Comparison of ENCODE assay signal across 15 cellular contexts in the genomic region with DNA sequence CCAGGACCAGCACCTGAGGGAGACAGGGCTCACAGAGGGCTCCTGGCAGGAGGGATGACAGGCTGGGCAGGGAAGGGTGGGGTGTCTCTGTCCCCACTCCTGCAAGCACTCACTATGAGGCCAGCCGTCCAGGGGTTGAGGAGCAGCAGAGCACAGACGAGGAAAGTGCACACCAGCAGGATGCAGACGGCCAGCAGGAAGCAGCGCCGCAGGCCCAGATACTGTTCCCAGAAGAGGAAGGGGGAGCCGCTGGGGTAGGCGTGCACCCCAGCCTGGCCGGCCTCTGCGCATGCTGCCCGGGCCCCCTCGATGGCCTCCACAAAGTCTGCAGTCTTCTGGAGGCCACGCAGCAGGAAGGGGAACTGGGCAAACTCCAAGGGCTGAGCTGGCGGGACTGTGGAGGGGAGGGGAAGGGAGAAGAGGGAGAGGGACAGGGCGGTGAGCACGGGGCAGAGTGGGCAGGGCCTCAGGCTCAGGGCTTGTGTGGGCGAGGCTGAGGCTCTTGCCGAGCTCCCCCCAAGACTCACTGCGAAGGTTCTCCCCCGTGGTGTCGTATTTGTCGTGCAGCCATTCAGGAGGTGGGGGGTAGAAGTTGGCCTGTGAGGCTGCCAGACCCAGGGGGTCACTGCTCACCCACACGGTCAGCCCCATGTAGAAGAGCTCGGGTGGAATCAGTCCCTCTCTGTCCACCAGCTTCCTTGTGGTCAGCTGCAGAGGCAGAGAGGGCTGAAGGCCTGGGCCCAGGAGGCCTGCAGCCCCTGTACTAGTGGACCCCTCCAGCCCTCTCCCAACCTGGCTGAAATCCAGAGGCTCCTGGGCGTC. TPM values are rescaled to one million over a fixed set of nuclear protein-coding genes. Genes with fewer than 3 reads are reported as not detected.
A peak's percentile ranks its signal among the peaks of the same experiment; 100 is the strongest.
DNase-seq lines count a peak whose midpoint lies in the region; ATAC-seq, FAIRE-seq and TF ChIP-seq lines count a peak whose summit lies in the region.
"Had no signal": no experiment of that assay in that cellular context is flagged by ENCODE, and none has a peak within 500 bp of the region (broad histone marks: within the 10 kb centered on the region; RNA-seq: fewer than 3 reads in every experiment).

No MANE protein-coding gene starts in this region.

- H3K27me3 ChIP-seq in H9 (ENCODE audit: insufficient read depth, low read length) (no peaks in the 10 kb centered on the region), left ventricle myocardium inferior (ENCODE audit: low read depth) (no peaks in the 10 kb centered on the region), sigmoid colon (no peaks in the 10 kb centered on the region)
- H3K27me3 ChIP-seq: brain microvascular endothelial cell, thyroid gland had no signal

- no peak for TF ChIP-seq EP300 in sigmoid colon (IDR thresholded peaks at IDR 0.05)

- H3K27me3 Mint-ChIP-seq in H9 (ENCODE audit: low read depth), result no peaks in the 10 kb centered on the region; the same call in 1 of the 2 replicates
- no peaks in the 10 kb centered on the region for H3K27me3 Mint-ChIP-seq in WTC11 (ENCODE audit: low read depth)
- no peaks in the 10 kb centered on the region for H3K27me3 Mint-ChIP-seq in MCF 10A (ENCODE audit: insufficient read depth, unreplicated experiment)

- H3K4me2 ChIP-seq in H9 (ENCODE audit: insufficient read depth, insufficient read length, low read length), result no peak overlapping the region

- H2BK15ac ChIP-seq in H9 (ENCODE audit: low read depth, low read length), result no peak overlapping the region

- H3K79me1 ChIP-seq in H9 (ENCODE audit: insufficient read depth, low read depth, low read length, poor library complexity, severe bottlenecking), result no peaks in the 10 kb centered on the region

- no peak overlapping the region for H3K9ac ChIP-seq in H9 (ENCODE audit: extremely low read depth, insufficient read length, low read length)

- BruUV-seq in MCF 10A (replicated peaks; lab: Mats Ljungman, UMichigan), result no TSS peak

- H3K4me1 Mint-ChIP-seq in H9 (peaks cover 6 to 12% of the 10 kb centered on the region in 2 experiments), WTC11 (peaks cover 8% of the 10 kb centered on the region), MCF 10A (ENCODE audit: insufficient read depth, unreplicated experiment) (no peaks in the 10 kb centered on the region)

- no peaks in the 10 kb centered on the region for H4K20me1 ChIP-seq in H9 (ENCODE audit: control insufficient read depth, insufficient read depth, insufficient read length)

- TF ChIP-seq POLR2A in sigmoid colon (IDR thresholded peaks at IDR 0.05), result no peak

- POLR2A ChIA-PET in WTC11 (lab: Charles Lee) (interaction anchor here (1.5 kb wide), 1 partner anchor 13 kb away, joined by 3 read pairs; no protein-coding TSS in a partner anchor), MCF 10A (lab: Yijun Ruan, JAX) (interaction anchor here (0.7 to 0.8 kb wide), 2 partner anchors 11 to 51 kb away, joined by 3 read pairs; a partner anchor contains a TSS)

- H2AK5ac ChIP-seq in H9 (ENCODE audit: insufficient read length, low read length), result no peak overlapping the region

- H3K9me3 ChIP-seq in H9 (ENCODE audit: control insufficient read depth, low read depth, low read length) (no peaks in the 10 kb centered on the region), left ventricle myocardium inferior (replicated peaks) (no peaks in the 10 kb centered on the region), sigmoid colon (no peaks in the 10 kb centered on the region)
- H3K9me3 ChIP-seq: Caco-2, thyroid gland had no signal

- H3K18ac ChIP-seq in H9 (ENCODE audit: insufficient read length, low read depth, low read length), result no peak overlapping the region

- no peaks in the 10 kb centered on the region for H3K36me3 ChIP-seq in left ventricle myocardium inferior
- peaks cover 0 to 3% (median 0%) of the 10 kb centered on the region in 4 donors for H3K36me3 ChIP-seq in sigmoid colon
- H3K36me3 ChIP-seq: brain microvascular endothelial cell, thyroid gland had no signal

- H3K27ac ChIP-seq in H9 (ENCODE audit: insufficient read length, low read depth, low read length), result no peak overlapping the region
- H3K27ac ChIP-seq in left ventricle myocardium inferior (replicated peaks), result peak overlapping the region; percentile 59
- H3K27ac ChIP-seq in sigmoid colon, result peak overlapping the region in 1 of 4 donors; percentile 25
- H3K27ac ChIP-seq: brain microvascular endothelial cell, SK-N-MC had no signal

- H4K8ac ChIP-seq in H9 (replicated peaks; ENCODE audit: insufficient read length, low read depth, low read length), result no peak overlapping the region

- FAIRE-seq in urothelium cell line (lab: Jason Lieb, UNC), result no peak

- no peaks in the 10 kb centered on the region for H3K79me2 ChIP-seq in H9 (ENCODE audit: insufficient read depth, low read length)

- H3K9me3 Mint-ChIP-seq in H9 (no peaks in the 10 kb centered on the region), WTC11 (no peaks in the 10 kb centered on the region), MCF 10A (ENCODE audit: unreplicated experiment) (no peaks in the 10 kb centered on the region)
- H3K9me3 Mint-ChIP-seq: naive B cell had no signal

- H3K4me1 ChIP-seq in H9 (ENCODE audit: insufficient read depth, low read length) (no peaks in the 10 kb centered on the region), left ventricle myocardium inferior (peaks cover 7% of the 10 kb centered on the region), sigmoid colon (no peaks in the 10 kb centered on the region)
- H3K4me1 ChIP-seq: Caco-2 had no signal

- no peak overlapping the region for H3K4ac ChIP-seq in H9 (ENCODE audit: low read depth, low read length)

- no CpG with 5 or more reads among the region's 24 CpGs for WGBS in H9 (ENCODE audit: extremely low coverage, insufficient read length, low lambda C conversion rate)
- 47 to 54% methylated on average over 24 of the region's 24 CpGs for WGBS in sigmoid colon, 2 donors

- no peak overlapping the region for H4K91ac ChIP-seq in H9 (ENCODE audit: insufficient read length, low read depth, low read length)

- ATAC-seq in WTC11, result peak; percentile 20

- no peak overlapping the region for H2BK5ac ChIP-seq in H9 (ENCODE audit: insufficient read length, low read length)

- no peak overlapping the region for H3K56ac ChIP-seq in H9 (ENCODE audit: insufficient read length, low read depth, low read length)

- H3T11ph ChIP-seq in H9 (ENCODE audit: low read length), result no peak overlapping the region

- H3K14ac ChIP-seq in H9 (ENCODE audit: insufficient read depth, low read length), result no peak overlapping the region

- TF ChIP-seq CTCF in H9 (conservative IDR thresholded peaks at IDR 0.05) (no peak), WTC11 (IDR thresholded peaks at IDR 0.05) (no peak), left ventricle myocardium inferior (IDR thresholded peaks at IDR 0.05; ENCODE audit: borderline replicate concordance) (no peak), sigmoid colon (IDR thresholded peaks at IDR 0.05) (no peak), MCF 10A (IDR thresholded peaks at IDR 0.05; ENCODE audit: unreplicated experiment) (no peak)

- H2BK120ac ChIP-seq in H9 (ENCODE audit: low read depth, low read length, poor library complexity, severe bottlenecking), result no peak overlapping the region

- H3K27ac Mint-ChIP-seq in H9 (peak overlapping the region in 1 of 3 experiments; percentile 77; a peak in 1 of 7 replicates), WTC11 (no peak overlapping the region), MCF 10A (ENCODE audit: low read depth, unreplicated experiment) (no peak overlapping the region)

- H3K36me3 Mint-ChIP-seq in H9 (ENCODE audit: insufficient read depth in 1 of 3, low read depth in 3 of 3) (no peaks in the 10 kb centered on the region), WTC11 (no peaks in the 10 kb centered on the region), MCF 10A (ENCODE audit: insufficient read depth, unreplicated experiment) (peaks cover 13% of the 10 kb centered on the region)
- H3K36me3 Mint-ChIP-seq: naive B cell had no signal

- no peak overlapping the region for H4K5ac ChIP-seq in H9 (ENCODE audit: insufficient read length, low read depth, low read length)

- CTCF ChIA-PET in WTC11 (lab: Charles Lee), result interaction anchor here (0.8 to 3.6 kb wide), 15 partner anchors 9 to 474 kb away, joined by 3 to 15 read pairs (median 4); a partner anchor contains a TSS
- CTCF ChIA-PET in MCF 10A (lab: Yijun Ruan, JAX), result interaction anchor here (0.5 to 1.6 kb wide), 6 partner anchors 9 to 665 kb away, joined by 3 read pairs; a partner anchor contains a TSS

- H2BK12ac ChIP-seq in H9 (ENCODE audit: insufficient read length, low read depth, low read length), result no peak overlapping the region

- intact Hi-C loops in left ventricle myocardium inferior (cut with micrococcal nuclease) (no loop called here), sigmoid colon (cut with DNase I) (no loop called here), MCF 10A (cut with micrococcal nuclease) (no loop called here)

- no peak overlapping the region for H3K23ac ChIP-seq in H9 (ENCODE audit: insufficient read length, low read depth, low read length)

- no peaks in the 10 kb centered on the region for H3K23me2 ChIP-seq in H9 (ENCODE audit: insufficient read length, low read depth, low read length, poor library complexity, severe bottlenecking)

- peak; percentile 48 for DNase-seq in H9
- no peak for DNase-seq in WTC11 (ENCODE audit: low spot score)
- DNase-seq in left ventricle myocardium inferior, result peak; percentile 75
- DNase-seq in sigmoid colon, result peak; percentile 79
- no peak for DNase-seq in mesenteric fat pad (ENCODE audit: low spot score)
- no peak for DNase-seq in iPS-NIHi7 (ENCODE audit: extremely low spot score)
- DNase-seq in MCF 10A (ENCODE audit: unreplicated experiment), result no peak
- DNase-seq in urothelium cell line (ENCODE audit: low spot score), result no peak
- DNase-seq: activated CD8-positive, alpha-beta memory T cell treated with anti-CD3 and anti-CD28 coated beads, Interleukin-2, amount 50 U/mL, for 48 hours; brain microvascular endothelial cell; Caco-2; naive B cell; stimulated activated CD4-positive, alpha-beta T cell treated with anti-CD3 and anti-CD28 coated beads, Interleukin-4, amount 100 ng/mL, for 1 hour had no signal

- no peak overlapping the region for H2AFZ ChIP-seq in H9 (ENCODE audit: low read length)

- H3K4me3 Mint-ChIP-seq in H9 (no peak overlapping the region), WTC11 (no peak overlapping the region), MCF 10A (ENCODE audit: unreplicated experiment) (no peak overlapping the region)
- H3K4me3 Mint-ChIP-seq: naive B cell had no signal

- H3K4me3 ChIP-seq in left ventricle myocardium inferior (peak overlapping the region; percentile 36), sigmoid colon (no peak overlapping the region)
- H3K4me3 ChIP-seq: SK-N-MC, thyroid gland had no signal

- no peak overlapping the region for H2BK20ac ChIP-seq in H9 (ENCODE audit: low read depth, low read length, poor library complexity, severe bottlenecking)

RNA-seq across cellular contexts. Expression of a gene that starts 16.5 kb away (rescaled TPM):
- total RNA-seq in H9 (2021) (0.79 and 0.83 TPM in 2 replicates), WTC11 (2021) (0.71 to 1.1 TPM (median 0.96 TPM) in 3 replicates), left ventricle myocardium inferior (0.25 TPM), sigmoid colon (1 to 10 TPM in 1 of 4 donors, under 1 TPM in 3; 0.36 to 2.8 (median 0.83) TPM), mesenteric fat pad (0.93 TPM), MCF 10A (2022) (0.56 and 0.79 TPM in 2 replicates)
- polyA plus RNA-seq in sigmoid colon, result under 1 TPM in 1 of 3 donors, not detected in 2; 0.45 TPM

RNA-seq across cellular contexts. Expression of a gene that starts 18.3 kb away (rescaled TPM):
- 1.4 and 1.9 TPM in 2 replicates for total RNA-seq in H9 (2021)
- total RNA-seq in WTC11 (2021), result 1.7 to 2.0 TPM (median 1.8 TPM) in 3 replicates
- total RNA-seq in left ventricle myocardium inferior, result 3.5 TPM
- total RNA-seq in sigmoid colon, result 1 to 10 TPM; 2.7 to 9.4 (median 3.2) TPM
- 1 to 10 TPM in 1 of 3 donors, under 1 TPM in 1, not detected in 1; 0.60 to 2.3 TPM for polyA plus RNA-seq in sigmoid colon
- total RNA-seq in mesenteric fat pad, result 26.1 TPM
- total RNA-seq in MCF 10A (2022), result 11.7 and 15.5 TPM in 2 replicates

RNA-seq across cellular contexts. Expression of a gene that starts 19.4 kb away (rescaled TPM):
- total RNA-seq in H9 (2021) (not detected in 2 replicates), WTC11 (2021) (0.31 to 0.62 TPM (median 0.57 TPM) in 3 replicates), left ventricle myocardium inferior (1.9 TPM), sigmoid colon (1 to 10 TPM in 1 of 4 donors, not detected in 3; 1.1 TPM), mesenteric fat pad (not detected), MCF 10A (2022) (not detected in 2 replicates)
- polyA plus RNA-seq in sigmoid colon, result under 1 TPM in 1 of 3 donors, not detected in 2; 0.20 TPM
- total RNA-seq: Caco-2 had no signal

RNA-seq across cellular contexts. Expression of a gene that starts 26.4 kb away (rescaled TPM):
- 14.7 and 15.9 TPM in 2 replicates for total RNA-seq in H9 (2021)
- 10.1 to 16.4 TPM (median 12.0 TPM) in 3 replicates for total RNA-seq in WTC11 (2021)
- 5.4 TPM for total RNA-seq in left ventricle myocardium inferior
- total RNA-seq in sigmoid colon, result 10 to 100 TPM in 2 of 4 donors, 1 to 10 TPM in 2; 8.2 to 28.1 (median 11.0) TPM
- 10 to 100 TPM in 2 of 3 donors, 1 to 10 TPM in 1; 7.2 to 12.1 (median 10.2) TPM for polyA plus RNA-seq in sigmoid colon
- total RNA-seq in mesenteric fat pad, result 78.0 TPM
- 47.2 and 68.0 TPM in 2 replicates for total RNA-seq in MCF 10A (2022)

RNA-seq across cellular contexts. Expression of a gene that starts 38.6 kb away (rescaled TPM):
- total RNA-seq in H9 (2021), result 1.1 and 1.3 TPM in 2 replicates
- total RNA-seq in WTC11 (2021), result 1.6 to 1.7 TPM (median 1.6 TPM) in 3 replicates
- 0.11 TPM for total RNA-seq in left ventricle myocardium inferior
- total RNA-seq in sigmoid colon, result 1 to 10 TPM in 1 of 4 donors, under 1 TPM in 1, not detected in 2; 0.33 to 1.1 TPM
- 10 to 100 TPM in 2 of 3 donors, 1 to 10 TPM in 1; 6.0 to 37.1 (median 10.2) TPM for polyA plus RNA-seq in sigmoid colon
- 0.19 TPM for total RNA-seq in mesenteric fat pad
- total RNA-seq in MCF 10A (2022), result 0.35 and 0.49 TPM in 2 replicates
- total RNA-seq: Caco-2 had no signal

Comparison
In these comparisons a context has a peak if more than half of its experiments do, and no peak if none do; other contexts are left out.
1. DNase-seq: peak in H9 (single experiment), left ventricle myocardium inferior (single experiment) and sigmoid colon (single experiment); none in WTC11 (single experiment), mesenteric fat pad (single experiment), iPS-NIHi7 (single experiment), MCF 10A (single experiment) and urothelium cell line (single experiment).